In the genomic region with DNA sequence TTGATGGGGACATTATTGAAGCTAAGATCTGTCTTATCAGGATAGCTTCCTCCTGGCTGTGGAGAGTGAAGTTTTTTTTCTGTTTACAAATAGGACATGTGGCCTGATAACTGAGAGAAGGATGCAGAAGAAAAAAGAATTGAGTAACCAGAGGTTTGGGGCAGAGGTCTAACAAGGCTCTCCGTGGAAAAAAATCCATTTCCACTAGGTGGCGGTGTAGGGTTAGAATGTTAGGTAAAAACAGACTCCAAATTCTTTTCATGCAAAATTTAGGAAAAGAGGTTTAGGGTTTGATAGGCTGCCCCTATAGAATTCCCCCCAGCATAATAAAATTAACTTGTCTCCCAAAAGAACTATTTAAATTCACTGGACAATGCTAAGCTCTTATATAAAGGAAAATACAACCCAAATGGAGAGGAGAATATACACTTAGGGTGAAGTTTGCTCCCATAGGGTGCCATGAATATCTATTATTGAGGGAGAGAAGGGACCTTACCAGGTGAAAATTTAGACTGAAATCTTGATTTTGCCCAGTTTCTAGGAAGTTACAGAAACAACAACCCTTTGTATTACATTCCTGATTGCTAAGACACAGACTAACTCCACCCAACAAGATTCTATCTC, we compare ENCODE assay signal across 8 cellular contexts.
DNase-seq lines count a peak whose midpoint lies in the region; ATAC-seq and TF ChIP-seq lines count a peak whose summit lies in the region.

No MANE protein-coding gene starts in this region.

- intact Hi-C loops in HCT116 (cut with micrococcal nuclease) (loop anchor here (1.0 to 10.0 kb wide), 4 partner anchors 215 to 895 kb away; no protein-coding TSS in a partner anchor), mammary epithelial cell (cut with micrococcal nuclease) (loop anchor here (10.0 kb wide), 1 partner anchor 1202 kb away; no protein-coding TSS in a partner anchor)

- no peak overlapping the region for H2AK5ac ChIP-seq in mesendoderm (ENCODE audit: low read length)

- DNase-seq in SHP77 (lab: John Stamatoyannopoulos, UW) (peak; percentile 23 to 43), SHP77 treated with DMSO at 0.1 percent for 48 hours (lab: John Stamatoyannopoulos, UW) (no peak), HCT116 (ENCODE audit: low read depth, low spot score) (peak; percentile 42), NCI-H446 (lab: John Stamatoyannopoulos, UW) (peak; percentile 64 to 72), mammary epithelial cell (peak; percentile 5), mesendoderm (peak; percentile 71), kidney glomerular epithelial cell (lab: John Stamatoyannopoulos, UW) (no peak)

- H3K9ac ChIP-seq in HCT116 (ENCODE audit: low read length) = no peak overlapping the region
- no peak overlapping the region for H3K9ac ChIP-seq in mammary epithelial cell (ENCODE audit: insufficient read depth, low read length)
- no peak overlapping the region for H3K9ac ChIP-seq in mesendoderm (ENCODE audit: low read length)

- in situ Hi-C loops in mammary epithelial cell (cut with MboI; ENCODE audit: low sequenced_read_pairs in 2 of 2) = no loop called here

- RAD21 ChIA-PET in HCT116 (lab: Charles Lee; ENCODE audit: low non-redundant PET in 1 of 2, low total read pairs in 2 of 2, uncharacterized antibody in 2 of 2, unreplicated experiment in 2 of 2) = no interaction called here

- no peak overlapping the region for H2BK5ac ChIP-seq in mesendoderm (ENCODE audit: low read length)

- H2AFZ ChIP-seq in HCT116 (ENCODE audit: low read depth, low read length, poor library complexity, severe bottlenecking) (no peak overlapping the region), mammary epithelial cell (ENCODE audit: low read depth, low read length) (no peak overlapping the region)

- H3K79me2 ChIP-seq in HCT116 (ENCODE audit: insufficient read depth, low read length) = no peaks in the 10 kb centered on the region
- no peaks in the 10 kb centered on the region for H3K79me2 ChIP-seq in mammary epithelial cell (ENCODE audit: insufficient read depth, low read length)
- H3K79me2 ChIP-seq in mesendoderm (ENCODE audit: control insufficient read depth, insufficient read depth, low read length) = no peaks in the 10 kb centered on the region

- H3K27me3 ChIP-seq in HCT116 (ENCODE audit: insufficient read depth, low read length) (no peaks in the 10 kb centered on the region), mammary epithelial cell (ENCODE audit: insufficient read depth, low read length) (no peaks in the 10 kb centered on the region), mesendoderm (ENCODE audit: insufficient read depth, low read length, poor library complexity) (no peaks in the 10 kb centered on the region)

- H4K8ac ChIP-seq in mesendoderm (ENCODE audit: low read depth, low read length) = no peak overlapping the region

- H3K27ac ChIP-seq in HCT116 (ENCODE audit: low read depth, low read length) = no peak overlapping the region
- H3K27ac ChIP-seq in mammary epithelial cell (ENCODE audit: insufficient read depth, low read depth, low read length) = no peak overlapping the region
- H3K27ac ChIP-seq in mesendoderm (ENCODE audit: low read depth, low read length) = no peak overlapping the region

- CTCF ChIA-PET in HCT116 (lab: Charles Lee) = interaction anchor here (0.9 to 1.0 kb wide), 3 partner anchors 11 to 433 kb away, joined by 3 to 4 read pairs (median 3); no protein-coding TSS in a partner anchor
- CTCF ChIA-PET in mammary epithelial cell (lab: Charles Lee; ENCODE audit: low non-redundant PET) = no interaction called here

- peak; percentile 66 for TF ChIP-seq RAD21 in HCT116 (IDR thresholded peaks at IDR 0.05; ENCODE audit: low read depth)

- H3K4ac ChIP-seq in mesendoderm (ENCODE audit: low read depth, low read length) = no peak overlapping the region

- ATAC-seq in HCT116 (peak; percentile 63; the same call in 1 of the 2 replicates), GM18909 (IDR thresholded peaks at IDR 0.05; ENCODE audit: poor library complexity, unreplicated experiment) (no peak)

- no peaks in the 10 kb centered on the region for H3K79me1 ChIP-seq in mesendoderm (ENCODE audit: low read length)

- H3K9me2 ChIP-seq in HCT116 (ENCODE audit: insufficient read depth) = no peaks in the 10 kb centered on the region

- H3K4me3 ChIP-seq in HCT116 (replicated peaks in 1 of 2; ENCODE audit: low read depth in 1 of 2, low read length in 2 of 2) (no peak overlapping the region), mammary epithelial cell (replicated peaks in 1 of 3; ENCODE audit: insufficient read depth in 1 of 3, low read depth in 2 of 3, low read length in 3 of 3) (no peak overlapping the region), mesendoderm (ENCODE audit: low read length) (no peak overlapping the region)

- POLR2A ChIA-PET in HCT116 (lab: Charles Lee) = no interaction called here

- H3K23ac ChIP-seq in mesendoderm (ENCODE audit: low read length) = no peak overlapping the region

- H3K4me1 ChIP-seq in HCT116 (ENCODE audit: control insufficient read depth in 1 of 2, insufficient read depth in 2 of 2, low read length in 2 of 2) = no peaks in the 10 kb centered on the region
- no peaks in the 10 kb centered on the region for H3K4me1 ChIP-seq in mammary epithelial cell (ENCODE audit: insufficient read depth, low read length)
- H3K4me1 ChIP-seq in mesendoderm (ENCODE audit: control insufficient read depth, low read depth, low read length) = no peaks in the 10 kb centered on the region

- H3K4me2 ChIP-seq in HCT116 (ENCODE audit: low read length) = no peak overlapping the region
- no peak overlapping the region for H3K4me2 ChIP-seq in mammary epithelial cell (ENCODE audit: insufficient read depth, low read depth, low read length)
- no peak overlapping the region for H3K4me2 ChIP-seq in mesendoderm (ENCODE audit: low read length)

- H2BK120ac ChIP-seq in mesendoderm (ENCODE audit: low read depth, low read length) = no peak overlapping the region

- TF ChIP-seq CTCF in HCT116 (IDR thresholded peaks at IDR 0.05 in 2 of 3, conservative IDR thresholded peaks at IDR 0.05 in 1 of 3; ENCODE audit: borderline replicate concordance in 1 of 3, insufficient read depth in 1 of 3, low read depth in 2 of 3, low read length in 2 of 3) (peak; percentile 49 to 76 (median 59); a peak in 5 of 6 replicates), mammary epithelial cell (conservative IDR thresholded peaks at IDR 0.05 in 1 of 2, IDR thresholded peaks at IDR 0.05 in 1 of 2; ENCODE audit: extremely low read depth in 1 of 2, insufficient read depth in 1 of 2, low read depth in 1 of 2, low read length in 2 of 2) (peak; percentile 59 to 74)

- no peaks in the 10 kb centered on the region for H3K9me3 ChIP-seq in HCT116 (ENCODE audit: control insufficient read depth in 1 of 2, insufficient read depth in 1 of 2, low read depth in 1 of 2, low read length in 2 of 2)
- H3K9me3 ChIP-seq in mammary epithelial cell (replicated peaks; ENCODE audit: insufficient read depth, low read length) = no peaks in the 10 kb centered on the region

- no peak overlapping the region for H2BK15ac ChIP-seq in mesendoderm (replicated peaks; ENCODE audit: low read depth)

- no peak overlapping the region for H3K18ac ChIP-seq in mesendoderm (ENCODE audit: low read length)

- no peak overlapping the region for H3K56ac ChIP-seq in mesendoderm (ENCODE audit: low read length)

- TF ChIP-seq POLR2A in HCT116 (IDR thresholded peaks at IDR 0.05; ENCODE audit: borderline replicate concordance, extremely low read depth, insufficient read depth, insufficient read length) = no peak

- H4K20me1 ChIP-seq in HCT116 (ENCODE audit: insufficient read depth) = no peaks in the 10 kb centered on the region
- H4K20me1 ChIP-seq in mammary epithelial cell (ENCODE audit: insufficient read depth, low read length) = no peaks in the 10 kb centered on the region

- dilution Hi-C loops in mammary epithelial cell (cut with HindIII; ENCODE audit: low sequenced_read_pairs) = no loop called here

- no peak overlapping the region for H4K5ac ChIP-seq in mesendoderm (ENCODE audit: low read length)

- H3K36me3 ChIP-seq in HCT116 (ENCODE audit: control insufficient read depth in 1 of 2, insufficient read depth in 2 of 2, low read length in 2 of 2) (no peaks in the 10 kb centered on the region), mammary epithelial cell (ENCODE audit: insufficient read depth, low read length) (no peaks in the 10 kb centered on the region), mesendoderm (ENCODE audit: control insufficient read depth, insufficient read depth, low read length) (no peaks in the 10 kb centered on the region)

- 5% methylated on average over 2 of the region's 2 CpGs for WGBS in mammary epithelial cell (ENCODE audit: low coverage, missing lambda C conversion rate)
- WGBS in mesendoderm (ENCODE audit: extremely low coverage, insufficient coverage, low lambda C conversion rate) = no CpG with 5 or more reads among the region's 2 CpGs

- BruUV-seq in HCT116 (replicated peaks; lab: Mats Ljungman, UMichigan) = no TSS peak
- no TSS peak for BruUV-seq in mammary epithelial cell (replicated peaks; lab: Mats Ljungman, UMichigan)

TF ChIP-seq in HCT116, 20 proteins besides CTCF, POLR2A, EP300 and RAD21 (continues in another document):
- TF ChIP-seq TCF7L2 (IDR thresholded peaks at IDR 0.05; ENCODE audit: borderline replicate concordance, extremely low read depth, insufficient read depth, insufficient read length) (no peak), ZNF274 (IDR thresholded peaks at IDR 0.05; ENCODE audit: low read depth, low read length) (no peak), EGR1 (IDR thresholded peaks at IDR 0.05; ENCODE audit: low read depth) (no peak), SP1 (IDR thresholded peaks at IDR 0.05; ENCODE audit: low read depth) (no peak), ELF1 (IDR thresholded peaks at IDR 0.05; ENCODE audit: borderline replicate concordance, low read depth) (no peak)
- TF ChIP-seq, protein P1, sequence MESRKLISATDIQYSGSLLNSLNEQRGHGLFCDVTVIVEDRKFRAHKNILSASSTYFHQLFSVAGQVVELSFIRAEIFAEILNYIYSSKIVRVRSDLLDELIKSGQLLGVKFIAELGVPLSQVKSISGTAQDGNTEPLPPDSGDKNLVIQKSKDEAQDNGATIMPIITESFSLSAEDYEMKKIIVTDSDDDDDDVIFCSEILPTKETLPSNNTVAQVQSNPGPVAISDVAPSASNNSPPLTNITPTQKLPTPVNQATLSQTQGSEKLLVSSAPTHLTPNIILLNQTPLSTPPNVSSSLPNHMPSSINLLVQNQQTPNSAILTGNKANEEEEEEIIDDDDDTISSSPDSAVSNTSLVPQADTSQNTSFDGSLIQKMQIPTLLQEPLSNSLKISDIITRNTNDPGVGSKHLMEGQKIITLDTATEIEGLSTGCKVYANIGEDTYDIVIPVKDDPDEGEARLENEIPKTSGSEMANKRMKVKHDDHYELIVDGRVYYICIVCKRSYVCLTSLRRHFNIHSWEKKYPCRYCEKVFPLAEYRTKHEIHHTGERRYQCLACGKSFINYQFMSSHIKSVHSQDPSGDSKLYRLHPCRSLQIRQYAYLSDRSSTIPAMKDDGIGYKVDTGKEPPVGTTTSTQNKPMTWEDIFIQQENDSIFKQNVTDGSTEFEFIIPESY (IDR thresholded peaks at IDR 0.05; ENCODE audit: extremely low read depth, insufficient replicate concordance, low read length) = no peak
- TF ChIP-seq, protein P2, sequence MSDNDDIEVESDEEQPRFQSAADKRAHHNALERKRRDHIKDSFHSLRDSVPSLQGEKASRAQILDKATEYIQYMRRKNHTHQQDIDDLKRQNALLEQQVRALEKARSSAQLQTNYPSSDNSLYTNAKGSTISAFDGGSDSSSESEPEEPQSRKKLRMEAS (IDR thresholded peaks at IDR 0.05) = no peak

Comparison
In these comparisons a context has a peak if more than half of its experiments do, and no peak if none do; other contexts are left out.
1. DNase-seq: peak in SHP77 (2 of 2), HCT116 (single experiment), NCI-H446 (2 of 2), mammary epithelial cell (single experiment) and mesendoderm (single experiment); none in SHP77 treated with DMSO at 0.1 percent for 48 hours (single experiment) and kidney glomerular epithelial cell (single experiment).